Comparison of ENCODE assay signal across 9 cellular contexts in the genomic region with DNA sequence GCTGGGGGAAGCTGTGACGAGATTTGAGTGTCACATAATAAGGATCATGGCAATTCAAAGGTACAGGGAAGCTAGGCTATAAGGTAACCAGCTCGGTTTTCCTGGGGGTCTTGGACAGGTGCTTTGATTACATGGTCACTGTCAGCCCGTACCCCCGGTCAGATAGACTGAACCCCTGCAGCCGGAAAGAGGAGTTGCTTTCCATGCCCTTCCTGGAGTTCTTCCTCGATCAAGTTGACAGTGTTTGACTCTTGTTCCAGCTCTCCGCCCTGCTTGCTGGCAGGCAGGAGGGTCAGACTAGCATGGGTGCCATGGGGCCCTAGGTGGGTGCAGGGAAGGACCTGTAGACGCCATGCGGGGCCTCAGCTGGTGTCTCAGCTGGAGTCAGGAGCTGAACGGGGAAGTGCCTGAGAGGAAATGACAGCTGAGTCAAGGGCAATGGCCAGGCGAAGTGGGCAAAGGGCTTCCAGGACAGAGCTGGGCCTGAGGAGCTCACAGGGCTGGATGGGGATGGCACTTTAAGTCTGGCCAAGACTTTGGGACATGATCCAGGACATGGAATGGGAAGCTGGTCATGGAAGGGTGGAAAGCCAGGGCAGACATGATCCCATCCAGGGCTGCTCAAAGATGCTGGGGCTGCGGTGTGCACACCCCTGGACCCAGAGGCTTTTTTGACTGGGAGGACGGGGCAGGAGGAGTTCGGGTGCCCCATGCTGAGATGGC. TPM values are rescaled to one million over a fixed set of nuclear protein-coding genes. Genes with fewer than 3 reads are reported as not detected.
DNase-seq lines count a peak whose midpoint lies in the region; TF ChIP-seq lines count a peak whose summit lies in the region.
"Had no signal": no experiment of that assay in that cellular context is flagged by ENCODE, and none has a peak within 500 bp of the region (broad histone marks: within the 10 kb centered on the region; RNA-seq: fewer than 3 reads in every experiment).

No MANE protein-coding gene starts in this region.

- H3K27me3 ChIP-seq in HAP-1 (ENCODE audit: low read depth), result no peaks in the 10 kb centered on the region
- H3K27me3 ChIP-seq in skeletal muscle tissue (ENCODE audit: control insufficient read depth in 3 of 3, insufficient read depth in 3 of 3, low read length in 3 of 3), result no peaks in the 10 kb centered on the region

- peak overlapping the region; percentile 44 for H3K4me3 ChIP-seq in HAP-1
- H3K4me3 ChIP-seq in fibroblast of pulmonary artery (replicated peaks; ENCODE audit: low read depth, low read length), result peak overlapping the region; percentile 89
- peak overlapping the region; percentile 62 to 93 (median 77) for H3K4me3 ChIP-seq in skeletal muscle tissue (ENCODE audit: low read length in 3 of 3)

- in situ Hi-C loops in HAP-1 (cut with MboI; ENCODE audit: low sequenced_read_pairs), result no loop called here

- H3K9ac ChIP-seq in skeletal muscle tissue (ENCODE audit: low read depth in 1 of 3, low read length in 3 of 3), result peak overlapping the region; percentile 74 to 97 (median 79)

- H3K27ac ChIP-seq in RWPE1, result peak overlapping the region; percentile 97
- H3K27ac ChIP-seq in skeletal muscle tissue (ENCODE audit: low read depth, low read length), result peak overlapping the region; percentile 83
- H3K27ac ChIP-seq in caudate nucleus (ENCODE audit: low read depth, low read length), result no peak overlapping the region

- DNase-seq in HAP-1 (ENCODE audit: low spot score in 2 of 2) (no peak), RWPE1 (ENCODE audit: low spot score) (no peak), fibroblast of pulmonary artery (ENCODE audit: low read depth) (no peak), H4 (ENCODE audit: low spot score) (no peak), NCI-H1694 treated with DMSO at 0.1 percent for 48 hours (lab: John Stamatoyannopoulos, UW) (no peak), caudate nucleus (lab: John Stamatoyannopoulos, UW) (no peak), NK-92 (lab: John Stamatoyannopoulos, UW; ENCODE audit: unreplicated experiment) (no peak)
- DNase-seq: activated CD4-positive, CD25-positive, alpha-beta regulatory T cell had no signal

- POLR2A ChIA-PET in RWPE1 (lab: Yijun Ruan, JAX; ENCODE audit: low non-redundant PET), result no interaction called here

- H3K9me3 ChIP-seq in HAP-1 (no peaks in the 10 kb centered on the region), skeletal muscle tissue (ENCODE audit: control insufficient read depth in 3 of 3, low read length in 3 of 3) (no peaks in the 10 kb centered on the region)

- H3K36me3 ChIP-seq in HAP-1 (replicated peaks) (peaks cover 15% of the 10 kb centered on the region), skeletal muscle tissue (ENCODE audit: control insufficient read depth in 3 of 3, insufficient read depth in 3 of 3, low read length in 3 of 3) (no peaks in the 10 kb centered on the region)

- peaks cover 7% of the 10 kb centered on the region for H3K4me1 ChIP-seq in HAP-1
- H3K4me1 ChIP-seq in skeletal muscle tissue (ENCODE audit: control insufficient read depth in 3 of 3, insufficient read depth in 3 of 3, low read length in 3 of 3), result peaks cover 21 to 29% (median 22%) of the 10 kb centered on the region in 3 donors

- CTCF ChIA-PET in RWPE1 (lab: Yijun Ruan, JAX), result interaction anchor here (1.0 kb wide), 1 partner anchor 40 kb away, joined by 3 read pairs; no protein-coding TSS in a partner anchor

- TF ChIP-seq CTCF in RWPE1 (conservative IDR thresholded peaks at IDR 0.05; ENCODE audit: low read depth) (no peak), fibroblast of pulmonary artery (IDR thresholded peaks at IDR 0.05; ENCODE audit: low read length, missing control alignments) (no peak)

RNA-seq across cellular contexts. Expression of gene TMEM187, which starts 1.6 kb away (rescaled TPM):
- 2.1 TPM for total RNA-seq in skeletal muscle tissue
- 2.2 and 2.7 TPM in 2 replicates for total RNA-seq in H4 (2014; rRNA removed; shearing (Covaris generic))

RNA-seq across cellular contexts. Expression of gene HCFC1, which starts 2.5 kb away (rescaled TPM):
- 9.4 TPM for total RNA-seq in skeletal muscle tissue
- total RNA-seq in H4 (2014; rRNA removed; shearing (Covaris generic)), result 19.4 and 23.5 TPM in 2 replicates

RNA-seq across cellular contexts. Expression of gene RENBP, which starts 29.7 kb away (rescaled TPM):
- 5.7 TPM for total RNA-seq in skeletal muscle tissue
- 0.10 TPM in 1 of 2 replicates, not detected in the other for total RNA-seq in H4 (2014; rRNA removed; shearing (Covaris generic))

RNA-seq across cellular contexts. Expression of gene NAA10, which starts 39.3 kb away (rescaled TPM):
- total RNA-seq in skeletal muscle tissue, result 13.6 TPM
- 167 and 216 TPM in 2 replicates for total RNA-seq in H4 (2014; rRNA removed; shearing (Covaris generic))

RNA-seq across cellular contexts. Expression of gene IRAK1, which starts 45.5 kb away (rescaled TPM):
- 11.0 TPM for total RNA-seq in skeletal muscle tissue
- total RNA-seq in H4 (2014; rRNA removed; shearing (Covaris generic)), result 50.0 and 58.6 TPM in 2 replicates
